ENCODE assay signal across 1 cellular context in genomic region chr13:91572944-91573535, GRCh38.
TF ChIP-seq lines count a peak whose summit lies in the region.

No MANE protein-coding gene starts in this region.

TF ChIP-seq in H1, 55 proteins besides CTCF, POLR2A, EP300 and RAD21 (continued from another document):
- TF ChIP-seq SRF (IDR thresholded peaks at IDR 0.05; ENCODE audit: low read depth, low read length) (no peak), CTBP2 (IDR thresholded peaks at IDR 0.05; ENCODE audit: borderline replicate concordance, insufficient read depth, insufficient read length, low read length) (no peak), CREB1 (IDR thresholded peaks at IDR 0.05) (no peak), BACH1 (IDR thresholded peaks at IDR 0.05; ENCODE audit: low read length) (no peak), GTF2F1 (IDR thresholded peaks at IDR 0.05; ENCODE audit: borderline replicate concordance, low read depth, low read length) (no peak), CHD1 (IDR thresholded peaks at IDR 0.05; ENCODE audit: low read depth, low read length) (no peak), SAP30 (IDR thresholded peaks at IDR 0.05; ENCODE audit: insufficient read depth, insufficient replicate concordance, low read length) (no peak), SIRT6 (IDR thresholded peaks at IDR 0.05; ENCODE audit: low read length) (no peak), TCF12 (IDR thresholded peaks at IDR 0.05; ENCODE audit: low read depth, low read length) (no peak), RNF2 (IDR thresholded peaks at IDR 0.05; ENCODE audit: borderline replicate concordance, low read depth, low read length, missing control alignments, poor library complexity, severe bottlenecking) (no peak)
